20 cellular contexts compared by ENCODE assay signal in genomic region chr12:73599268-73599667, GRCh38.
"Had no signal": no experiment of that assay in that cellular context is flagged by ENCODE, and none has a peak within 500 bp of the region (broad histone marks: within the 10 kb centered on the region; RNA-seq: fewer than 3 reads in every experiment).

No MANE protein-coding gene starts in this region.

- DNase-seq: activated CD4-positive, alpha-beta T cell treated with anti-CD3 and anti-CD28 coated beads, Interleukin-2, amount 10 ng/mL, durations not matched to agents 24 days and 14 days; activated CD4-positive, alpha-beta T cell treated with anti-CD3 and anti-CD28 coated beads, Interleukin-2, amount 50 U/mL, for 4 hours; activated CD8-positive, alpha-beta T cell treated with anti-CD3 and anti-CD28 coated beads for 36 hours; activated gamma-delta T cell treated with Interleukin-2 at 50 U/mL for 16 hours; activated naive CD4-positive, alpha-beta T cell treated with anti-CD3 and anti-CD28 coated beads for 36 hours; activated T-cell treated with anti-CD3 and anti-CD28 coated beads, Interleukin-2, amount 50 U/mL, for 24 hours; adrenal gland; caudate nucleus; cerebellar nuclear complex; NCI-H1105; NCI-H1417 treated with DMSO at 0.1 percent for 48 hours; NCI-H1694; NCI-H1930; NCI-H2081 treated with DMSO at 0.1 percent for 48 hours; NCI-H2171; NCI-H446 treated with DMSO at 0.1 percent for 48 hours; NCI-H524; Peyer's patch; Right ventricle myocardium superior; T1000 had no signal
